8 cellular contexts compared by ENCODE assay signal in the genomic region with DNA sequence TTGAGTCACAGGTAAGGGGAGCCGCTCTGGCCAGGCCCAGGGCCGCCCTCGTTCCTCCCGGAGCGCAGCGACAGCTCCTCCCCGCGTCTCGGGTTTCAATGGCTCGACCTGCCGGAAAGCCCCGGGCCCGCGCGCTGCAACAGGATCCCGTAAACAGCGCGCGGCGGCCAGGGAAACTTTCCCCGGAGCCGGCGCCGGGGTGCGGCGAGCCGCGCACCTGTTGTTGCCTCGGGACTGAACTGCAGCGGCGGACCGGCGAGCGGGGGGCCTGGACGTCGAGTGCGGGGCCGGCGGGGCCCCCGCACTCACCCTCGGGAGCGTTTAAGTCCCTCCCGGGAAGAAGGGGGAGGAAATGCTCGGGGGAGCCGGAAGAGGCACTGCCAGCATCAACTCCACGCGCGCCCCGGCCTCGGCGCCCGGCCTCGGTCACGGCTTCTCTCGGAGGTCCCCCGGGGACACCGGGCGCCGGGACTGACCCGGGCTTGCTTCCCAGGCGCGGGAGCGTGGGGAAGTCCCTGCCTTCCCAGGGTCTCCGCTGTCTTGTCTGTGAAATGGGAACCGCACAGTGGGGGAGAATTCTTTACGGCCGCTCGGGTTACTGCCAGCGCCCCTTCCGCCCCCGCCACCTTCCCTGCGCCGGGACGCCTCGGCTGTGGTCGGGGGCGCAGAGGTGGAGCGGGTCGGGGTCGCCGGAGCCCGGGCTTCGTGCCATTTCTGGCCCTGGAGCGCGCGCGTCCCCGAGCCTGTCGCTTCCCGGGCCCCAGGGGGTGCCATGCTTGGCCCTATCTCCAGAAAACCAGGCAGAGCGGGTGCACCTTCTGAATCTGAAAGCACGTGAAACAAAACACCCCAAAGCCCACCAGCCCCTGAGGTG. TPM values are rescaled to one million over a fixed set of nuclear protein-coding genes. Genes with fewer than 3 reads are reported as not detected.
A peak's percentile ranks its signal among the peaks of the same experiment; 100 is the strongest.
DNase-seq lines count a peak whose midpoint lies in the region; ATAC-seq and TF ChIP-seq lines count a peak whose summit lies in the region.

No MANE protein-coding gene starts in this region.

- TF ChIP-seq CTCF in AG04449 (IDR thresholded peaks at IDR 0.05; ENCODE audit: insufficient read depth, low read length, missing control alignments) (no peak), ovary (IDR thresholded peaks at IDR 0.05) (no peak)

- peaks cover 2% of the 10 kb centered on the region for H3K4me1 ChIP-seq in ovary (ENCODE audit: insufficient read depth)

- CTCF ChIA-PET in AG04449 (lab: Yijun Ruan, JAX), result no interaction called here

- peak; percentile 88 for ATAC-seq in GM18511 (IDR thresholded peaks at IDR 0.05; ENCODE audit: unreplicated experiment)
- peak; percentile 91 for ATAC-seq in HG02870 (IDR thresholded peaks at IDR 0.05; ENCODE audit: unreplicated experiment)

- WGBS in ovary, 3 donors, result 1 to 15% (median 2%) methylated on average over 19 to 91 of the region's 92 CpGs

- no peaks in the 10 kb centered on the region for H3K36me3 ChIP-seq in ovary

- H3K27ac Mint-ChIP-seq in activated T-cell treated with anti-CD3 and anti-CD28 coated beads, Interleukin-2, amount 50 U/mL, for 24 hours, result no peak overlapping the region

- POLR2A ChIA-PET in AG04449 (lab: Yijun Ruan, JAX), result interaction anchor here (1.1 kb wide), 1 partner anchor 15 kb away, joined by 3 read pairs; no protein-coding TSS in a partner anchor

- H3K9me3 ChIP-seq in ovary, result no peaks in the 10 kb centered on the region

- no peak for TF ChIP-seq POLR2A in ovary (IDR thresholded peaks at IDR 0.05)

- peak overlapping the region; percentile 51 to 71 for H3K27ac ChIP-seq in ovary

- intact Hi-C loops in ovary (cut with DNase I), result no loop called here

- H3K27me3 Mint-ChIP-seq in activated T-cell treated with anti-CD3 and anti-CD28 coated beads, Interleukin-2, amount 50 U/mL, for 24 hours, result peaks cover 39% of the 10 kb centered on the region

- H3K4me1 Mint-ChIP-seq in activated T-cell treated with anti-CD3 and anti-CD28 coated beads, Interleukin-2, amount 50 U/mL, for 24 hours (ENCODE audit: low read depth), result peaks cover 4% of the 10 kb centered on the region

- no peaks in the 10 kb centered on the region for H3K36me3 Mint-ChIP-seq in activated T-cell treated with anti-CD3 and anti-CD28 coated beads, Interleukin-2, amount 50 U/mL, for 24 hours (ENCODE audit: low read depth)

- no peaks in the 10 kb centered on the region for H3K9me3 Mint-ChIP-seq in activated T-cell treated with anti-CD3 and anti-CD28 coated beads, Interleukin-2, amount 50 U/mL, for 24 hours

- H3K27me3 ChIP-seq in ovary, result no peaks in the 10 kb centered on the region

- no peak for TF ChIP-seq EP300 in ovary (IDR thresholded peaks at IDR 0.05)

- peak overlapping the region; percentile 73 for H3K4me3 Mint-ChIP-seq in activated T-cell treated with anti-CD3 and anti-CD28 coated beads, Interleukin-2, amount 50 U/mL, for 24 hours

- DNase-seq in AG04449 (ENCODE audit: low read depth, low spot score), result no peak
- peak; percentile 12 for DNase-seq in NCI-H2107 treated with DMSO at 0.1 percent for 48 hours (lab: John Stamatoyannopoulos, UW; ENCODE audit: unreplicated experiment)
- DNase-seq in activated T-cell treated with anti-CD3 and anti-CD28 coated beads, Interleukin-2, amount 50 U/mL, for 24 hours, result peak; percentile 67
- DNase-seq in germinal center (ENCODE audit: low spot score), result peak; percentile 13
- DNase-seq in ovary, result peak; percentile 73 to 82 (median 78)
- DNase-seq in effector CD4-positive, alpha-beta T cell, result no peak

- H3K4me3 ChIP-seq in AG04449 (ENCODE audit: low read depth, low read length) (peak overlapping the region; percentile 53), ovary (peak overlapping the region; percentile 57)

RNA-seq across cellular contexts. Expression of gene PGPEP1L, which starts 7.4 kb away (rescaled TPM):
- total RNA-seq in ovary, result not detected
- polyA plus RNA-seq in ovary, result under 1 TPM in 1 of 2 donors, not detected in 1; 0.11 TPM

Comparison
In these comparisons a context has a peak if more than half of its experiments do, and no peak if none do; other contexts are left out.
1. DNase-seq: peak in NCI-H2107 treated with DMSO at 0.1 percent for 48 hours (single experiment), activated T-cell treated with anti-CD3 and anti-CD28 coated beads, Interleukin-2, amount 50 U/mL, for 24 hours (single experiment), germinal center (single experiment) and ovary (5 of 5); none in AG04449 (single experiment) and effector CD4-positive, alpha-beta T cell (single experiment).